ENCODE assay signal across 22 cellular contexts in genomic region chr3:187789872-187790271, GRCh38.
"Had no signal": no experiment of that assay in that cellular context is flagged by ENCODE, and none has a peak within 500 bp of the region (broad histone marks: within the 10 kb centered on the region; RNA-seq: fewer than 3 reads in every experiment).

No MANE protein-coding gene starts in this region.

- DNase-seq: activated CD4-positive, alpha-beta T cell treated with anti-CD3 and anti-CD28 coated beads, Interleukin-2, amount 10 ng/mL, durations not matched to agents 24 days and 14 days; activated CD4-positive, CD25-positive, alpha-beta regulatory T cell treated with anti-CD3 and anti-CD28 coated beads, Interleukin-2, amount 50 U/mL, for 72 hours; activated gamma-delta T cell treated with Interleukin-2 at 50 U/mL for 16 hours; adrenal gland; aorta; body of pancreas; effector CD8-positive, alpha-beta T cell; esophagus squamous epithelium; foreskin melanocyte; heart right ventricle; left lung; lower lobe of right lung; mesenchymal stem cell; naive thymus-derived CD8-positive, alpha-beta T cell; posterior cingulate gyrus; right cardiac atrium; spleen; stimulated activated CD4-positive, alpha-beta T cell treated with anti-CD3 and anti-CD28 coated beads, Interleukin-2, amount 100 ng/mL, for 48 hours; stimulated activated naive CD8-positive, alpha-beta T cell treated with anti-CD3 and anti-CD28 coated beads, Interleukin-15, Interleukin-2, amounts not matched to agents 100 U/mL and 50 U/mL, for 24 hours; substantia nigra; T-helper 2 cell; upper lobe of right lung had no signal

- H3K36me3 Mint-ChIP-seq: naive thymus-derived CD8-positive, alpha-beta T cell had no signal

- H3K4me3 Mint-ChIP-seq: activated CD4-positive, alpha-beta T cell treated with anti-CD3 and anti-CD28 coated beads, Interleukin-2, amount 10 ng/mL, durations not matched to agents 24 days and 14 days; naive thymus-derived CD8-positive, alpha-beta T cell had no signal

- H3K27ac Mint-ChIP-seq: naive thymus-derived CD8-positive, alpha-beta T cell had no signal

- ATAC-seq: body of pancreas; heart right ventricle; left lung; lower lobe of right lung; naive thymus-derived CD8-positive, alpha-beta T cell; right cardiac atrium; upper lobe of right lung had no signal

- H3K27me3 Mint-ChIP-seq: activated CD4-positive, alpha-beta T cell treated with anti-CD3 and anti-CD28 coated beads, Interleukin-2, amount 10 ng/mL, durations not matched to agents 24 days and 14 days had no signal

- H3K9me3 Mint-ChIP-seq: naive thymus-derived CD8-positive, alpha-beta T cell had no signal
